1 cellular context compared by ENCODE assay signal in genomic region chr14:100548295-100548655, GRCh38.
TF ChIP-seq lines count a peak whose summit lies in the region.

No MANE protein-coding gene starts in this region.

TF ChIP-seq in HCT116, 20 proteins besides CTCF, POLR2A, EP300 and RAD21 (continued from another document):
- TF ChIP-seq REST (IDR thresholded peaks at IDR 0.05; ENCODE audit: low read depth) (no peak), FOSL1 (IDR thresholded peaks at IDR 0.05; ENCODE audit: low read depth) (no peak), EZH2phosphoT487 (IDR thresholded peaks at IDR 0.05; ENCODE audit: borderline replicate concordance) (no peak), TCF7L2 (IDR thresholded peaks at IDR 0.05; ENCODE audit: borderline replicate concordance, extremely low read depth, insufficient read depth, insufficient read length) (no peak), CEBPB (IDR thresholded peaks at IDR 0.05; ENCODE audit: low read depth) (no peak), EGR1 (IDR thresholded peaks at IDR 0.05; ENCODE audit: low read depth) (no peak), JUND (IDR thresholded peaks at IDR 0.05) (no peak), ZFX (IDR thresholded peaks at IDR 0.05) (no peak)
